Comparison of ENCODE assay signal across 10 cellular contexts in genomic region chr11:131038597-131038996, GRCh38.
DNase-seq lines count a peak whose midpoint lies in the region; ATAC-seq and TF ChIP-seq lines count a peak whose summit lies in the region.
"Had no signal": no experiment of that assay in that cellular context is flagged by ENCODE, and none has a peak within 500 bp of the region (broad histone marks: within the 10 kb centered on the region; RNA-seq: fewer than 3 reads in every experiment).

No MANE protein-coding gene starts in this region.

- H3K9me3 Mint-ChIP-seq in nephron progenitor cell, result no peaks in the 10 kb centered on the region
- H3K9me3 Mint-ChIP-seq in activated naive CD8-positive, alpha-beta T cell treated with anti-CD3 and anti-CD28 coated beads, Interleukin-2, amount 50 U/mL, for 24 hours, result no peaks in the 10 kb centered on the region
- H3K9me3 Mint-ChIP-seq: activated CD4-positive, alpha-beta memory T cell treated with anti-CD3 and anti-CD28 coated beads, Interleukin-2, amount 10 ng/mL, durations not matched to agents 7 days and 5 days had no signal

- peak; percentile 32; the same call in 1 of the 2 replicates for TF ChIP-seq CTCF in VCaP (conservative IDR thresholded peaks at IDR 0.05)
- peak; percentile 34 for TF ChIP-seq CTCF in nephron progenitor cell (IDR thresholded peaks at IDR 0.05)

- no peak overlapping the region for H3K27ac ChIP-seq in VCaP

- ATAC-seq in HG03354 (IDR thresholded peaks at IDR 0.05; ENCODE audit: poor library complexity, severe bottlenecking, unreplicated experiment), result peak; percentile 47
- ATAC-seq in activated naive CD8-positive, alpha-beta T cell treated with anti-CD3 and anti-CD28 coated beads, Interleukin-2, amount 50 U/mL, for 24 hours, result no peak

- no peak overlapping the region for H3K4me3 Mint-ChIP-seq in nephron progenitor cell
- H3K4me3 Mint-ChIP-seq in activated naive CD8-positive, alpha-beta T cell treated with anti-CD3 and anti-CD28 coated beads, Interleukin-2, amount 50 U/mL, for 24 hours, result no peak overlapping the region
- H3K4me3 Mint-ChIP-seq: activated CD4-positive, alpha-beta memory T cell treated with anti-CD3 and anti-CD28 coated beads, Interleukin-2, amount 10 ng/mL, durations not matched to agents 7 days and 5 days had no signal

- H3K36me3 Mint-ChIP-seq in nephron progenitor cell (ENCODE audit: low read depth), result no peaks in the 10 kb centered on the region
- H3K36me3 Mint-ChIP-seq in activated naive CD8-positive, alpha-beta T cell treated with anti-CD3 and anti-CD28 coated beads, Interleukin-2, amount 50 U/mL, for 24 hours (ENCODE audit: low read depth), result no peaks in the 10 kb centered on the region

- H3K4me1 Mint-ChIP-seq in nephron progenitor cell, result peaks cover 5% of the 10 kb centered on the region
- H3K4me1 Mint-ChIP-seq in activated naive CD8-positive, alpha-beta T cell treated with anti-CD3 and anti-CD28 coated beads, Interleukin-2, amount 50 U/mL, for 24 hours, result no peaks in the 10 kb centered on the region
- H3K4me1 Mint-ChIP-seq: activated CD4-positive, alpha-beta memory T cell treated with anti-CD3 and anti-CD28 coated beads, Interleukin-2, amount 10 ng/mL, durations not matched to agents 7 days and 5 days had no signal

- DNase-seq in DMS 273 (lab: John Stamatoyannopoulos, UW; ENCODE audit: unreplicated experiment) (peak; percentile 1), DMS 273 treated with DMSO at 0.1 percent for 48 hours (lab: John Stamatoyannopoulos, UW) (no peak), nephron progenitor cell (no peak), anterior cingulate cortex (lab: John Stamatoyannopoulos, UW) (no peak)
- DNase-seq in NK-92 treated with Interleukin-12 subunit alpha and Interleukin-12 subunit beta, amount 100 ng/mL, for 24 hours (lab: John Stamatoyannopoulos, UW), result no peak
- DNase-seq in activated naive CD8-positive, alpha-beta T cell treated with anti-CD3 and anti-CD28 coated beads, Interleukin-2, amount 50 U/mL, for 24 hours, result no peak
- DNase-seq: activated CD4-positive, alpha-beta memory T cell treated with anti-CD3 and anti-CD28 coated beads, Interleukin-2, amount 10 ng/mL, durations not matched to agents 7 days and 5 days; KG1 had no signal

- H3K27me3 Mint-ChIP-seq in nephron progenitor cell (ENCODE audit: low read depth, poor library complexity), result peaks cover 13% of the 10 kb centered on the region
- peaks cover 3% of the 10 kb centered on the region for H3K27me3 Mint-ChIP-seq in activated naive CD8-positive, alpha-beta T cell treated with anti-CD3 and anti-CD28 coated beads, Interleukin-2, amount 50 U/mL, for 24 hours
- H3K27me3 Mint-ChIP-seq: activated CD4-positive, alpha-beta memory T cell treated with anti-CD3 and anti-CD28 coated beads, Interleukin-2, amount 10 ng/mL, durations not matched to agents 7 days and 5 days had no signal

- no peak overlapping the region for H3K27ac Mint-ChIP-seq in nephron progenitor cell
- no peak overlapping the region for H3K27ac Mint-ChIP-seq in activated naive CD8-positive, alpha-beta T cell treated with anti-CD3 and anti-CD28 coated beads, Interleukin-2, amount 50 U/mL, for 24 hours
- H3K27ac Mint-ChIP-seq: activated CD4-positive, alpha-beta memory T cell treated with anti-CD3 and anti-CD28 coated beads, Interleukin-2, amount 10 ng/mL, durations not matched to agents 7 days and 5 days had no signal
